Comparison of ENCODE assay signal across 26 cellular contexts in the genomic region with DNA sequence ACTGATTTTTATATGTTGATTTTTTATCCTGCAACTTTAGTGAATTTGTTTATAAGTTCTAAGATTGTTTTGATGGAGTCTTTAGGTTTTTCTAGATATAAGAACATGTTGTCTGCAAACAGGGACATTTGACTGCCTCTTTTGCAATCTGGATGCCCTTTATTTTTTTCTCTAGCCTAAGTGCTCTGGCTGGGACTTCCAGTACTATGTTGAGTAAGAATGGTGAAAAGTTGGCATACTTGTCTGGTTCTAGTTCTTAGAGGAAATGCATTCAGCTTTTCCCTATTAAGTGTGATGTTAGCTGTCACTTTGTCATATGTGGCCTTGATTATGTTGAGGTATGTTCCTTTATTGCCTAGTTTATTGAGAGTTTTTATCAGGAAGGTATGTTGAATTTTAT.
"Had no signal": no experiment of that assay in that cellular context is flagged by ENCODE, and none has a peak within 500 bp of the region (broad histone marks: within the 10 kb centered on the region; RNA-seq: fewer than 3 reads in every experiment).

No MANE protein-coding gene starts in this region.

- H3K4me1 ChIP-seq: psoas muscle, suprapubic skin, uterus had no signal

- H3K9me3 ChIP-seq: ovary had no signal

- H3K4me3 ChIP-seq: ovary, psoas muscle, right atrium auricular region, skin epidermis, stomach, suprapubic skin, transverse colon, uterus had no signal

- H3K27me3 ChIP-seq: ovary, right atrium auricular region, stomach, suprapubic skin, transverse colon, uterus had no signal

- DNase-seq: activated CD4-positive, alpha-beta T cell treated with anti-CD3 and anti-CD28 coated beads, Interleukin-2, amount 10 ng/mL, durations not matched to agents 7 days and 5 days; activated CD4-positive, CD25-positive, alpha-beta regulatory T cell treated with anti-CD3 and anti-CD28 coated beads, Interleukin-2, amount 50 U/mL, for 72 hours; activated CD8-positive, alpha-beta memory T cell treated with anti-CD3 and anti-CD28 coated beads, Interleukin-2, amount 10 ng/mL, durations not matched to agents 7 days and 5 days; activated CD8-positive, alpha-beta T cell treated with anti-CD3 and anti-CD28 coated beads for 36 hours; activated naive CD4-positive, alpha-beta T cell; amniotic stem cell; effector CD4-positive, alpha-beta T cell; erythroblast; kidney glomerular epithelial cell; ovary; psoas muscle; stimulated activated CD4-positive, alpha-beta T cell treated with anti-CD3 and anti-CD28 coated beads, Interleukin-2, amount 100 ng/mL, for 24 hours; stomach; T-cell; transverse colon; uterus had no signal

- H3K27ac ChIP-seq: ovary, psoas muscle, right atrium auricular region, skin epidermis, stomach, suprapubic skin, transverse colon, uterus, VCaP had no signal

- H3K4me3 Mint-ChIP-seq: activated CD4-positive, alpha-beta T cell treated with anti-CD3 and anti-CD28 coated beads, Interleukin-2, amount 10 ng/mL, durations not matched to agents 7 days and 5 days; activated CD8-positive, alpha-beta memory T cell treated with anti-CD3 and anti-CD28 coated beads, Interleukin-2, amount 10 ng/mL, durations not matched to agents 7 days and 5 days; activated CD8-positive, alpha-beta T cell treated with anti-CD3 and anti-CD28 coated beads for 36 hours; activated naive CD8-positive, alpha-beta T cell; activated T-helper 17 cell treated with anti-CD3 and anti-CD28 coated beads, Interleukin-2, amount 50 U/mL, for 72 hours; natural killer cell treated with Interleukin-12 subunit alpha and Interleukin-12 subunit beta and Interleukin-15 and Interleukin-18, amount 100 ng/mL, for 72 hours; stimulated activated effector memory CD8-positive, alpha-beta T cell treated with anti-CD3 and anti-CD28 coated beads, Interleukin-12 subunit alpha, Interleukin-12 subunit beta, amount 100 ng/mL, for 72 hours; T-cell; T-helper 2 cell treated with Interferon-gamma antibody and Interleukin-4, amounts not matched to agents 5 μg/mL and 100 μg/mL, for 36 hours had no signal

- H3K27ac Mint-ChIP-seq: activated CD4-positive, alpha-beta T cell treated with anti-CD3 and anti-CD28 coated beads, Interleukin-2, amount 10 ng/mL, durations not matched to agents 7 days and 5 days; activated CD8-positive, alpha-beta memory T cell treated with anti-CD3 and anti-CD28 coated beads, Interleukin-2, amount 10 ng/mL, durations not matched to agents 7 days and 5 days; activated CD8-positive, alpha-beta T cell treated with anti-CD3 and anti-CD28 coated beads for 36 hours; activated naive CD8-positive, alpha-beta T cell; activated T-helper 17 cell treated with anti-CD3 and anti-CD28 coated beads, Interleukin-2, amount 50 U/mL, for 72 hours; natural killer cell treated with Interleukin-12 subunit alpha and Interleukin-12 subunit beta and Interleukin-15 and Interleukin-18, amount 100 ng/mL, for 72 hours; stimulated activated effector memory CD8-positive, alpha-beta T cell treated with anti-CD3 and anti-CD28 coated beads, Interleukin-12 subunit alpha, Interleukin-12 subunit beta, amount 100 ng/mL, for 72 hours; T-cell; T-helper 2 cell treated with Interferon-gamma antibody and Interleukin-4, amounts not matched to agents 5 μg/mL and 100 μg/mL, for 36 hours had no signal

- H3K27me3 Mint-ChIP-seq: activated CD4-positive, alpha-beta T cell treated with anti-CD3 and anti-CD28 coated beads, Interleukin-2, amount 10 ng/mL, durations not matched to agents 7 days and 5 days; activated CD8-positive, alpha-beta memory T cell treated with anti-CD3 and anti-CD28 coated beads, Interleukin-2, amount 10 ng/mL, durations not matched to agents 7 days and 5 days; activated CD8-positive, alpha-beta T cell treated with anti-CD3 and anti-CD28 coated beads for 36 hours; activated naive CD8-positive, alpha-beta T cell; activated T-helper 17 cell treated with anti-CD3 and anti-CD28 coated beads, Interleukin-2, amount 50 U/mL, for 72 hours; natural killer cell treated with Interleukin-12 subunit alpha and Interleukin-12 subunit beta and Interleukin-15 and Interleukin-18, amount 100 ng/mL, for 72 hours; T-cell had no signal

- H3K36me3 ChIP-seq: ovary, right atrium auricular region, stomach, suprapubic skin, uterus had no signal

- H3K4me1 Mint-ChIP-seq: activated CD8-positive, alpha-beta memory T cell treated with anti-CD3 and anti-CD28 coated beads, Interleukin-2, amount 10 ng/mL, durations not matched to agents 7 days and 5 days; stimulated activated effector memory CD8-positive, alpha-beta T cell treated with anti-CD3 and anti-CD28 coated beads, Interleukin-12 subunit alpha, Interleukin-12 subunit beta, amount 100 ng/mL, for 72 hours had no signal

- ATAC-seq: activated CD8-positive, alpha-beta memory T cell treated with anti-CD3 and anti-CD28 coated beads, Interleukin-2, amount 10 ng/mL, durations not matched to agents 7 days and 5 days; activated CD8-positive, alpha-beta T cell treated with anti-CD3 and anti-CD28 coated beads for 36 hours; activated T-helper 17 cell treated with anti-CD3 and anti-CD28 coated beads, Interleukin-2, amount 50 U/mL, for 72 hours; natural killer cell treated with Interleukin-12 subunit alpha and Interleukin-12 subunit beta and Interleukin-15 and Interleukin-18, amount 100 ng/mL, for 72 hours; psoas muscle; SK-N-SH treated with all-trans-retinoic acid at 6 μM for 48 hours; stimulated activated effector memory CD8-positive, alpha-beta T cell treated with anti-CD3 and anti-CD28 coated beads, Interleukin-12 subunit alpha, Interleukin-12 subunit beta, amount 100 ng/mL, for 72 hours; T-cell had no signal
